14 cellular contexts compared by ENCODE assay signal in genomic region chr5:43036409-43036808, GRCh38. TPM values are rescaled to one million over a fixed set of nuclear protein-coding genes. Genes with fewer than 3 reads are reported as not detected.
DNase-seq lines count a peak whose midpoint lies in the region; ATAC-seq and TF ChIP-seq lines count a peak whose summit lies in the region.
"Had no signal": no experiment of that assay in that cellular context is flagged by ENCODE, and none has a peak within 500 bp of the region (broad histone marks: within the 10 kb centered on the region; RNA-seq: fewer than 3 reads in every experiment).

No MANE protein-coding gene starts in this region.

- peak overlapping the region; percentile 94 for H3K4me3 Mint-ChIP-seq in activated CD8-positive, alpha-beta memory T cell treated with anti-CD3 and anti-CD28 coated beads, Interleukin-2, amount 10 ng/mL, durations not matched to agents 7 days and 5 days

- H3K36me3 ChIP-seq in Panc1 (ENCODE audit: control insufficient read depth, insufficient read depth, low read length), result 0 out of 2 replicates have a peak, but pooled peaks cover 2% of the 10 kb centered on the region
- H3K36me3 ChIP-seq in brain microvascular endothelial cell (replicated peaks), result no peaks in the 10 kb centered on the region
- no peaks in the 10 kb centered on the region for H3K36me3 ChIP-seq in gastrocnemius medialis
- H3K36me3 ChIP-seq: tibial artery had no signal

- H3K4me1 Mint-ChIP-seq in activated CD8-positive, alpha-beta memory T cell treated with anti-CD3 and anti-CD28 coated beads, Interleukin-2, amount 10 ng/mL, durations not matched to agents 7 days and 5 days, result peaks cover 43% of the 10 kb centered on the region

- ATAC-seq in activated CD8-positive, alpha-beta memory T cell treated with anti-CD3 and anti-CD28 coated beads, Interleukin-2, amount 10 ng/mL, durations not matched to agents 7 days and 5 days, result no peak
- ATAC-seq in Panc1 (no peak), gastrocnemius medialis (no peak), HG03342 (IDR thresholded peaks at IDR 0.05; ENCODE audit: unreplicated experiment) (no peak), HG02970 (IDR thresholded peaks at IDR 0.05; ENCODE audit: low FRiP score, unreplicated experiment) (no peak)
- ATAC-seq: activated CD4-positive, CD25-positive, alpha-beta regulatory T cell treated with anti-CD3 and anti-CD28 coated beads, Interleukin-2, amount 50 U/mL, for 24 hours; activated naive CD4-positive, alpha-beta T cell treated with anti-CD3 and anti-CD28 coated beads, Interleukin-2, amount 50 U/mL, for 72 hours had no signal

- intact Hi-C loops in Panc1 (cut with micrococcal nuclease; ENCODE audit: unreplicated experiment) (no loop called here), gastrocnemius medialis (cut with DNase I; ENCODE audit: low total_unique reads) (no loop called here)

- no peaks in the 10 kb centered on the region for H3K9me3 ChIP-seq in Panc1 (ENCODE audit: control insufficient read depth, insufficient read depth, low read depth, low read length)
- no peaks in the 10 kb centered on the region for H3K9me3 ChIP-seq in gastrocnemius medialis
- H3K9me3 ChIP-seq: tibial artery had no signal

- TF ChIP-seq POLR2A in gastrocnemius medialis (IDR thresholded peaks at IDR 0.05), result no peak

- H3K9me3 Mint-ChIP-seq in activated CD8-positive, alpha-beta memory T cell treated with anti-CD3 and anti-CD28 coated beads, Interleukin-2, amount 10 ng/mL, durations not matched to agents 7 days and 5 days (ENCODE audit: low read depth), result no peaks in the 10 kb centered on the region
- H3K9me3 Mint-ChIP-seq: activated naive CD4-positive, alpha-beta T cell treated with anti-CD3 and anti-CD28 coated beads, Interleukin-2, amount 50 U/mL, for 72 hours had no signal

- H3K4me1 ChIP-seq in Panc1 (ENCODE audit: control insufficient read depth, insufficient read depth, low read length) (peaks cover 22% of the 10 kb centered on the region), gastrocnemius medialis (peaks cover 5 to 9% of the 10 kb centered on the region in 2 donors)

- POLR2A ChIA-PET in Panc1 (lab: Charles Lee), result interaction anchor here (0.6 to 1.1 kb wide), 4 partner anchors 27 to 706 kb away, joined by 4 to 6 read pairs (median 5); no protein-coding TSS in a partner anchor

- H3K27me3 Mint-ChIP-seq in activated CD8-positive, alpha-beta memory T cell treated with anti-CD3 and anti-CD28 coated beads, Interleukin-2, amount 10 ng/mL, durations not matched to agents 7 days and 5 days, result no peaks in the 10 kb centered on the region

- TF ChIP-seq CTCF in Panc1 (IDR thresholded peaks at IDR 0.05), result no peak
- TF ChIP-seq CTCF in brain microvascular endothelial cell (IDR thresholded peaks at IDR 0.05; ENCODE audit: low read depth, low read length, missing control alignments), result no peak
- no peak for TF ChIP-seq CTCF in gastrocnemius medialis (IDR thresholded peaks at IDR 0.05 in 4 of 5, conservative IDR thresholded peaks at IDR 0.05 in 1 of 5)

- DNase-seq in activated CD8-positive, alpha-beta memory T cell treated with anti-CD3 and anti-CD28 coated beads, Interleukin-2, amount 10 ng/mL, durations not matched to agents 7 days and 5 days, result peak; percentile 52
- DNase-seq in activated CD8-positive, alpha-beta memory T cell treated with anti-CD3 and anti-CD28 coated beads, Interleukin-2, amount 50 U/mL, for 4 hours, result no peak
- DNase-seq in Panc1 (ENCODE audit: low read depth, low spot score) (peak; percentile 32), brain microvascular endothelial cell (no peak), gastrocnemius medialis (no peak), NCI-H1417 (lab: John Stamatoyannopoulos, UW) (no peak)
- DNase-seq: ACHN, NCI-H1092, NCI-H345, tibial artery had no signal

- H3K27me3 ChIP-seq in Panc1 (ENCODE audit: control insufficient read depth, insufficient read depth, low read length), result no peaks in the 10 kb centered on the region
- no peaks in the 10 kb centered on the region for H3K27me3 ChIP-seq in brain microvascular endothelial cell (replicated peaks)
- H3K27me3 ChIP-seq in gastrocnemius medialis, result no peaks in the 10 kb centered on the region
- H3K27me3 ChIP-seq: tibial artery had no signal

- peaks cover 12% of the 10 kb centered on the region for H3K36me3 Mint-ChIP-seq in activated CD8-positive, alpha-beta memory T cell treated with anti-CD3 and anti-CD28 coated beads, Interleukin-2, amount 10 ng/mL, durations not matched to agents 7 days and 5 days

- CTCF ChIA-PET in activated CD8-positive, alpha-beta memory T cell treated with anti-CD3 and anti-CD28 coated beads, Interleukin-2, amount 10 ng/mL, durations not matched to agents 7 days and 5 days (lab: Charles Lee), result interaction anchor here (7.3 to 9.7 kb wide), 3 partner anchors 16 to 86 kb away, joined by 51 to 165 read pairs (median 160); no protein-coding TSS in a partner anchor
- CTCF ChIA-PET in Panc1 (lab: Charles Lee), result interaction anchor here (0.7 kb wide), 1 partner anchor 16 kb away, joined by 3 read pairs; no protein-coding TSS in a partner anchor

- peak overlapping the region; percentile 99 for H3K27ac ChIP-seq in Panc1 (ENCODE audit: low read length)
- H3K27ac ChIP-seq in brain microvascular endothelial cell, result peak overlapping the region; percentile 90
- H3K27ac ChIP-seq in gastrocnemius medialis, result peak overlapping the region; percentile 96 to 99 (median 97)
- H3K27ac ChIP-seq: tibial artery had no signal

- peak overlapping the region; percentile 100 for H3K27ac Mint-ChIP-seq in activated CD8-positive, alpha-beta memory T cell treated with anti-CD3 and anti-CD28 coated beads, Interleukin-2, amount 10 ng/mL, durations not matched to agents 7 days and 5 days

- in situ Hi-C loops in Panc1 (cut with HindIII; ENCODE audit: low pct_unique_long_range_greater_than_20kb, low sequenced_read_pairs) (no loop called here), brain microvascular endothelial cell (cut with HindIII; ENCODE audit: low pct_ligation_motif_present, low sequenced_read_pairs) (no loop called here), gastrocnemius medialis (cut with MboI; ENCODE audit: low sequenced_read_pairs in 4 of 4) (loop anchor here in 2 of 4 donors (25.0 kb wide), 2 partner anchors 124 to 224 kb away; partner anchors contain the start of gene SELENOP (in 1 of the 2))

- peak overlapping the region; percentile 58 to 76 for H3K4me3 ChIP-seq in Panc1 (ENCODE audit: low read depth in 2 of 2, low read length in 2 of 2)
- peak overlapping the region; percentile 77 for H3K4me3 ChIP-seq in brain microvascular endothelial cell (ENCODE audit: low read depth, low read length)
- H3K4me3 ChIP-seq in gastrocnemius medialis, result no peak overlapping the region
- H3K4me3 ChIP-seq: tibial artery had no signal

- BruUV-seq in Panc1 (replicated peaks; lab: Mats Ljungman, UMichigan), result no TSS peak

RNA-seq across cellular contexts. Expression of gene ANXA2R, which starts 3.7 kb away (rescaled TPM):
- total RNA-seq in activated CD8-positive, alpha-beta memory T cell treated with anti-CD3 and anti-CD28 coated beads, Interleukin-2, amount 10 ng/mL, durations not matched to agents 7 days and 5 days, result 10 to 100 TPM; 14.5 to 32.0 TPM
- total RNA-seq in Panc1 (2021; ENCODE audit: unreplicated experiment), result 6.2 TPM
- polyA plus RNA-seq in Panc1 (2012; ENCODE audit: insufficient read length), result 4.0 TPM
- total RNA-seq in gastrocnemius medialis, result 1 to 10 TPM; 1.1 to 3.3 (median 1.4) TPM

Comparison
In these comparisons a context has a peak if more than half of its experiments do, and no peak if none do; other contexts are left out.
1. DNase-seq: peak in activated CD8-positive, alpha-beta memory T cell treated with anti-CD3 and anti-CD28 coated beads, Interleukin-2, amount 10 ng/mL, durations not matched to agents 7 days and 5 days (single experiment) and Panc1 (single experiment); none in activated CD8-positive, alpha-beta memory T cell treated with anti-CD3 and anti-CD28 coated beads, Interleukin-2, amount 50 U/mL, for 4 hours (single experiment), brain microvascular endothelial cell (single experiment), gastrocnemius medialis (0 of 2) and NCI-H1417 (0 of 3).
2. H3K4me3 ChIP-seq: peak in Panc1 (2 of 2) and brain microvascular endothelial cell (single experiment); none in gastrocnemius medialis (0 of 4).
3. Peak in every context shown above with its lines, with median percentiles within 50 percentile points of each other: H3K27ac ChIP-seq.